In genomic region chr3:105836533-105836932, GRCh38 we compare ENCODE assay signal across 9 cellular contexts. TPM values are rescaled to one million over a fixed set of nuclear protein-coding genes. Genes with fewer than 3 reads are reported as not detected.
DNase-seq lines count a peak whose midpoint lies in the region; ATAC-seq, FAIRE-seq and TF ChIP-seq lines count a peak whose summit lies in the region.
"Had no signal": no experiment of that assay in that cellular context is flagged by ENCODE, and none has a peak within 500 bp of the region (broad histone marks: within the 10 kb centered on the region; RNA-seq: fewer than 3 reads in every experiment).

No MANE protein-coding gene starts in this region.

- no peak for TF ChIP-seq POLR2A in HepG2 (IDR thresholded peaks at IDR 0.05; ENCODE audit: insufficient read depth in 1 of 2, low read depth in 2 of 2, low read length in 2 of 2)

- H3K27ac ChIP-seq in HepG2 (ENCODE audit: extremely low read length, insufficient read depth, low read length) (no peak overlapping the region), PC-9 (no peak overlapping the region), foreskin keratinocyte (no peak overlapping the region)
- H3K27ac ChIP-seq: KMS-11 had no signal

- peaks cover 71% of the 10 kb centered on the region for H3K36me3 Mint-ChIP-seq in activated CD8-positive, alpha-beta T cell treated with anti-CD3 and anti-CD28 coated beads, Interleukin-2, amount 10 ng/mL, durations not matched to agents 7 days and 5 days (ENCODE audit: low read depth)

- TF ChIP-seq EP300 in HepG2 (IDR thresholded peaks at IDR 0.05; ENCODE audit: low read depth in 2 of 2, low read length in 2 of 2) (no peak), HepG2 (CRISPR knock-in tag; IDR thresholded peaks at IDR 0.05; ENCODE audit: borderline replicate concordance) (no peak)

- H3K4me3 ChIP-seq in HepG2 (replicated peaks in 1 of 3; ENCODE audit: insufficient read depth in 1 of 3, low read depth in 2 of 3, low read length in 3 of 3) (no peak overlapping the region), PC-9 (no peak overlapping the region)

- peak overlapping the region; percentile 32 for H3K27ac Mint-ChIP-seq in activated CD8-positive, alpha-beta T cell treated with anti-CD3 and anti-CD28 coated beads, Interleukin-2, amount 10 ng/mL, durations not matched to agents 7 days and 5 days

- ATAC-seq in GM18511 (IDR thresholded peaks at IDR 0.05; ENCODE audit: unreplicated experiment) (peak; percentile 51), HG02588 (IDR thresholded peaks at IDR 0.05; ENCODE audit: unreplicated experiment) (peak; percentile 57), HepG2 (no peak; the same call in 2 of the 3 replicates), foreskin keratinocyte (no peak)
- no peak for ATAC-seq in activated CD8-positive, alpha-beta T cell treated with anti-CD3 and anti-CD28 coated beads, Interleukin-2, amount 10 ng/mL, durations not matched to agents 7 days and 5 days

- no peak for TF ChIP-seq RAD21 in HepG2 (CRISPR knock-in tag; IDR thresholded peaks at IDR 0.05)

- in situ Hi-C loops in HepG2 (cut with HindIII; ENCODE audit: extremely low pct_ligation_motif_present, low pct_unique_long_range_greater_than_20kb), result no loop called here

- TF ChIP-seq CTCF in HepG2 (CRISPR knock-in tag; IDR thresholded peaks at IDR 0.05), result no peak
- TF ChIP-seq CTCF in PC-9 (conservative IDR thresholded peaks at IDR 0.05), result no peak
- no peak for TF ChIP-seq CTCF in foreskin keratinocyte (conservative IDR thresholded peaks at IDR 0.05)

- no peak for FAIRE-seq in HepG2 (lab: Jason Lieb, UNC)

- no peak overlapping the region for H3K9ac ChIP-seq in HepG2 (ENCODE audit: insufficient read depth, low read depth, low read length)
- H3K9ac ChIP-seq: KMS-11 had no signal

- peak overlapping the region; percentile 16 for H3K4me3 Mint-ChIP-seq in activated CD8-positive, alpha-beta T cell treated with anti-CD3 and anti-CD28 coated beads, Interleukin-2, amount 10 ng/mL, durations not matched to agents 7 days and 5 days

- H4K20me1 ChIP-seq in HepG2 (ENCODE audit: insufficient read depth, low read length) (peaks cover 3% of the 10 kb centered on the region; the same call in 1 of the 2 replicates), PC-9 (ENCODE audit: insufficient read depth) (no peaks in the 10 kb centered on the region)

- no peaks in the 10 kb centered on the region for H3K9me3 ChIP-seq in HepG2 (ENCODE audit: low read length)
- no peaks in the 10 kb centered on the region for H3K9me3 ChIP-seq in PC-9 (ENCODE audit: insufficient read depth, low read depth)

- H3K4me2 ChIP-seq in HepG2 (ENCODE audit: low read depth, low read length) (no peak overlapping the region), PC-9 (no peak overlapping the region)
- H3K4me2 ChIP-seq: KMS-11 had no signal

- no peaks in the 10 kb centered on the region for H3K27me3 ChIP-seq in HepG2 (ENCODE audit: control insufficient read depth in 1 of 2, insufficient read depth in 2 of 2, low read length in 2 of 2)
- no peaks in the 10 kb centered on the region for H3K27me3 ChIP-seq in PC-9 (ENCODE audit: insufficient read depth, low read depth)
- H3K27me3 ChIP-seq in foreskin keratinocyte, result no peaks in the 10 kb centered on the region

- H3K4me1 Mint-ChIP-seq in activated CD8-positive, alpha-beta T cell treated with anti-CD3 and anti-CD28 coated beads, Interleukin-2, amount 10 ng/mL, durations not matched to agents 7 days and 5 days (ENCODE audit: low read depth), result peaks cover 69% of the 10 kb centered on the region

- H3K79me2 ChIP-seq in HepG2 (ENCODE audit: insufficient read depth, low read length) (no peaks in the 10 kb centered on the region), PC-9 (ENCODE audit: low read depth) (no peaks in the 10 kb centered on the region)

- BruUV-seq in HepG2 (replicated peaks; lab: Mats Ljungman, UMichigan) (no TSS peak), PC-9 (replicated peaks; lab: Mats Ljungman, UMichigan) (no TSS peak)

- intact Hi-C loops in HepG2 (cut with micrococcal nuclease; ENCODE audit: unreplicated experiment) (no loop called here), PC-9 (cut with micrococcal nuclease; ENCODE audit: unreplicated experiment) (no loop called here)

- H3K27me3 Mint-ChIP-seq in activated CD8-positive, alpha-beta T cell treated with anti-CD3 and anti-CD28 coated beads, Interleukin-2, amount 10 ng/mL, durations not matched to agents 7 days and 5 days (ENCODE audit: low read depth), result no peaks in the 10 kb centered on the region

- POLR2A ChIA-PET in activated CD8-positive, alpha-beta T cell treated with anti-CD3 and anti-CD28 coated beads, Interleukin-2, amount 10 ng/mL, durations not matched to agents 7 days and 5 days (lab: Charles Lee), result interaction anchor here (0.6 to 2.0 kb wide), 2 partner anchors 32 to 123 kb away, joined by 6 to 12 read pairs; partner anchors contain the start of gene CBLB
- POLR2A ChIA-PET in HepG2 (lab: Yijun Ruan, JAX), result no interaction called here
- POLR2A ChIA-PET in PC-9 (lab: Charles Lee; ENCODE audit: unreplicated experiment), result no interaction called here

- H3K36me3 ChIP-seq in HepG2 (replicated peaks in 1 of 2; ENCODE audit: control insufficient read depth in 1 of 2, insufficient read depth in 2 of 2, low read length in 2 of 2) (peaks cover 0 to 2% of the 10 kb centered on the region in 2 experiments; a peak in 1 of 5 replicates), PC-9 (ENCODE audit: low read depth) (0 out of 2 replicates have a peak, but pooled peaks cover 5% of the 10 kb centered on the region)

- H3K9me2 ChIP-seq in PC-9 (ENCODE audit: insufficient read depth), result no peaks in the 10 kb centered on the region

- H3K4me1 ChIP-seq in HepG2 (ENCODE audit: insufficient read depth, low read length), result peaks cover 11% of the 10 kb centered on the region
- H3K4me1 ChIP-seq in PC-9 (replicated peaks; ENCODE audit: insufficient read depth), result peaks cover 12% of the 10 kb centered on the region
- H3K4me1 ChIP-seq in foreskin keratinocyte, result peaks cover 9% of the 10 kb centered on the region

- CTCF ChIA-PET in activated CD8-positive, alpha-beta T cell treated with anti-CD3 and anti-CD28 coated beads, Interleukin-2, amount 10 ng/mL, durations not matched to agents 7 days and 5 days (lab: Charles Lee), result interaction anchor here (0.7 to 1.9 kb wide), 8 partner anchors 8 to 368 kb away, joined by 3 to 4 read pairs (median 3); no protein-coding TSS in a partner anchor
- CTCF ChIA-PET in HepG2 (lab: Yijun Ruan, JAX; ENCODE audit: low intra/inter-chr PET ratio, low total read pairs) (no interaction called here), PC-9 (lab: Charles Lee) (no interaction called here)

- H3F3A ChIP-seq in PC-9 (ENCODE audit: insufficient read depth, low read depth), result 0 out of 2 replicates have a peak, but pooled peaks cover 6% of the 10 kb centered on the region

- no peak overlapping the region for H2AFZ ChIP-seq in HepG2 (ENCODE audit: low read length)
- no peak overlapping the region for H2AFZ ChIP-seq in PC-9

- H3K9me3 Mint-ChIP-seq in activated CD8-positive, alpha-beta T cell treated with anti-CD3 and anti-CD28 coated beads, Interleukin-2, amount 10 ng/mL, durations not matched to agents 7 days and 5 days (ENCODE audit: insufficient read depth), result no peaks in the 10 kb centered on the region

- WGBS in HepG2 (ENCODE audit: low lambda C conversion rate), result 91% methylated on average over 5 of the region's 5 CpGs

- DNase-seq in activated CD8-positive, alpha-beta T cell treated with anti-CD3 and anti-CD28 coated beads, Interleukin-2, amount 10 ng/mL, durations not matched to agents 7 days and 5 days, result peak; percentile 42
- DNase-seq in HepG2 (ENCODE audit: low spot score) (peak; percentile 20), DMS153 (lab: John Stamatoyannopoulos, UW) (no peak), PC-9 (no peak), NCI-H2029 (lab: John Stamatoyannopoulos, UW) (no peak), foreskin keratinocyte (no peak)

TF ChIP-seq in HepG2, 621 proteins besides CTCF, POLR2A, EP300 and RAD21 (continues in another document):
- TF ChIP-seq ZNF580 (CRISPR knock-in tag; IDR thresholded peaks at IDR 0.05; ENCODE audit: borderline replicate concordance, low read depth) (no peak), ELF3 (CRISPR knock-in tag; IDR thresholded peaks at IDR 0.05) (no peak), FOSL2 (CRISPR knock-in tag; IDR thresholded peaks at IDR 0.05) (peak; percentile 69)

RNA-seq across cellular contexts. Expression of gene CBLB, which starts 32.3 kb away (rescaled TPM):
- 100 to 1,000 TPM; 117 to 122 TPM for total RNA-seq in activated CD8-positive, alpha-beta T cell treated with anti-CD3 and anti-CD28 coated beads, Interleukin-2, amount 10 ng/mL, durations not matched to agents 7 days and 5 days
- total RNA-seq in HepG2 (2016; rRNA removed; fragmentation: Illumina TruSeq; extraction: Trizol) (5.1 and 9.8 TPM in 2 replicates), PC-9 (2021) (29.8 and 44.0 TPM in 2 replicates), foreskin keratinocyte (5.3 and 8.2 TPM in 2 replicates)
- 1.1 and 1.6 TPM in 2 replicates for total RNA-seq in HepG2 (2016; cell fraction: cytosol; rRNA removed; fragmentation: Illumina TruSeq; extraction: Trizol; ENCODE audit: low read depth)
- 7.4 and 8.5 TPM in 2 replicates for total RNA-seq in HepG2 (2016; cell fraction: insoluble cytoplasmic fraction; rRNA removed; fragmentation: Illumina TruSeq; extraction: Trizol)
- 2.3 and 3.5 TPM in 2 replicates for total RNA-seq in HepG2 (2016; cell fraction: membrane; rRNA removed; fragmentation: Illumina TruSeq; extraction: Trizol)
- total RNA-seq in HepG2 (2016; cell fraction: nucleus; rRNA removed; fragmentation: Illumina TruSeq; extraction: Trizol), result 36.8 and 38.2 TPM in 2 replicates
- polyA plus RNA-seq in HepG2 (2011; rRNA removed) (14.9 and 16.4 TPM in 2 replicates), foreskin keratinocyte (3.3 TPM in 2 replicates)
- polyA plus RNA-seq in HepG2 (2011; cell fraction: cytosol; rRNA removed), result 5.3 and 9.4 TPM in 2 replicates
- 24.6 and 25.9 TPM in 2 replicates for polyA plus RNA-seq in HepG2 (2011; cell fraction: nucleus; rRNA removed)
- polyA plus RNA-seq in HepG2 (2012), result 12.7 and 15.0 TPM in 2 replicates
- 0.40 and 0.97 TPM in 2 replicates for polyA plus RNA-seq in HepG2 (2016; cell fraction: cytosol; fragmentation: Illumina TruSeq; extraction: Trizol; ENCODE audit: low read depth)
- polyA plus RNA-seq in HepG2 (2016; cell fraction: insoluble cytoplasmic fraction; fragmentation: Illumina TruSeq; extraction: Trizol; ENCODE audit: low read depth), result 4.2 and 6.6 TPM in 2 replicates
- polyA plus RNA-seq in HepG2 (2016; cell fraction: membrane; fragmentation: Illumina TruSeq; extraction: Trizol; ENCODE audit: low read depth), result 1.3 and 1.9 TPM in 2 replicates
- 17.4 and 22.5 TPM in 2 replicates for polyA plus RNA-seq in HepG2 (2016; cell fraction: nucleus; fragmentation: Illumina TruSeq; extraction: Trizol; ENCODE audit: insufficient read depth, low read depth)
- polyA minus RNA-seq in HepG2 (2011; rRNA and poly(A)+ RNA removed; ENCODE audit: low replicate concordance), result 4.3 and 14.6 TPM in 2 replicates
- polyA minus RNA-seq in HepG2 (2011; cell fraction: cytosol; rRNA and poly(A)+ RNA removed), result 9.0 and 9.7 TPM in 2 replicates
- polyA minus RNA-seq in HepG2 (2011; cell fraction: nucleus; rRNA and poly(A)+ RNA removed), result 226 and 257 TPM in 2 replicates

Comparison
In these comparisons a context has a peak if more than half of its experiments do, and no peak if none do; other contexts are left out.
1. ATAC-seq: peak in GM18511 (single experiment) and HG02588 (single experiment); none in activated CD8-positive, alpha-beta T cell treated with anti-CD3 and anti-CD28 coated beads, Interleukin-2, amount 10 ng/mL, durations not matched to agents 7 days and 5 days (single experiment), HepG2 (single experiment) and foreskin keratinocyte (single experiment).
2. DNase-seq: peak in activated CD8-positive, alpha-beta T cell treated with anti-CD3 and anti-CD28 coated beads, Interleukin-2, amount 10 ng/mL, durations not matched to agents 7 days and 5 days (single experiment) and HepG2 (single experiment); none in DMS153 (single experiment), PC-9 (0 of 2), NCI-H2029 (single experiment) and foreskin keratinocyte (0 of 2).